1 cellular context compared by ENCODE assay signal in genomic region chr19:54207193-54207592, GRCh38.
A peak's percentile ranks its signal among the peaks of the same experiment; 100 is the strongest.
TF ChIP-seq lines count a peak whose summit lies in the region.
"Not testable (repeated sequence)": the region's sequence is repeated elsewhere in the genome, so short reads cannot be mapped to it uniquely, and the experiment has no call there.

No MANE protein-coding gene starts in this region.

TF ChIP-seq in K562, 482 proteins besides CTCF, POLR2A, EP300 and RAD21:
- TF ChIP-seq JUN (IDR thresholded peaks at IDR 0.05; ENCODE audit: borderline replicate concordance, low read depth, low read length) = not testable (repeated sequence)
- TF ChIP-seq JUN (CRISPR knock-in tag; IDR thresholded peaks at IDR 0.05; ENCODE audit: borderline replicate concordance) (0 out of 2 replicates have a peak, but pooled peaks have one; percentile 46), ZBTB33 (CRISPR knock-in tag; IDR thresholded peaks at IDR 0.05) (peak; percentile 59), KAT7 (CRISPR knock-in tag; IDR thresholded peaks at IDR 0.05; ENCODE audit: borderline replicate concordance) (peak; percentile 18; the same call in 1 of the 2 replicates), RBFOX2 (IDR thresholded peaks at IDR 0.05; ENCODE audit: low read depth, low read length) (peak; percentile 25; the same call in 1 of the 2 replicates), TEAD1 (CRISPR knock-in tag; IDR thresholded peaks at IDR 0.05) (0 out of 4 replicates have a peak, but pooled peaks of 1 of the 2 experiments have one; percentile 26), POLR2G (IDR thresholded peaks at IDR 0.05; ENCODE audit: low read depth, low read length) (peak; percentile 60)
